In genomic region chr6:43608310-43608763, GRCh38 we compare ENCODE assay signal across 8 cellular contexts. TPM values are rescaled to one million over a fixed set of nuclear protein-coding genes. Genes with fewer than 3 reads are reported as not detected.
DNase-seq lines count a peak whose midpoint lies in the region; ATAC-seq and TF ChIP-seq lines count a peak whose summit lies in the region.

No MANE protein-coding gene starts in this region.

- no peak overlapping the region for H3K4me3 Mint-ChIP-seq in activated CD4-positive, alpha-beta T cell treated with anti-CD3 and anti-CD28 coated beads for 36 hours
- no peak overlapping the region for H3K4me3 Mint-ChIP-seq in dendritic cell treated with granulocyte-macrophage colony-stimulating factor and Interleukin-4, amounts not matched to agents 40 ng/mL and 50 ng/mL, for 4 days

- no peaks in the 10 kb centered on the region for H3K9me3 Mint-ChIP-seq in activated CD4-positive, alpha-beta T cell treated with anti-CD3 and anti-CD28 coated beads for 36 hours (ENCODE audit: low read depth)
- H3K9me3 Mint-ChIP-seq in dendritic cell treated with granulocyte-macrophage colony-stimulating factor and Interleukin-4, amounts not matched to agents 40 ng/mL and 50 ng/mL, for 4 days: no peaks in the 10 kb centered on the region

- peak; percentile 84 for DNase-seq in Ammon's horn (ENCODE audit: low spot score)
- DNase-seq in HAP-1 (ENCODE audit: low spot score in 2 of 2): peak; percentile 67 to 84
- peak; percentile 42 for DNase-seq in NCI-H510A (lab: John Stamatoyannopoulos, UW)
- DNase-seq in activated CD4-positive, alpha-beta T cell treated with anti-CD3 and anti-CD28 coated beads for 36 hours: peak; percentile 79
- DNase-seq in lower leg skin (ENCODE audit: low spot score in 2 of 2): peak; percentile 56 to 90
- peak; percentile 29 for DNase-seq in stimulated activated CD8-positive, alpha-beta memory T cell treated with anti-CD3 and anti-CD28 coated beads, Interleukin-15, amount 100 ng/mL, for 24 hours (ENCODE audit: low read depth)

- POLR2A ChIA-PET in activated CD4-positive, alpha-beta T cell treated with anti-CD3 and anti-CD28 coated beads for 36 hours (lab: Charles Lee): no interaction called here

- peaks cover 50% of the 10 kb centered on the region for H3K36me3 Mint-ChIP-seq in activated CD4-positive, alpha-beta T cell treated with anti-CD3 and anti-CD28 coated beads for 36 hours (ENCODE audit: low read depth)
- peaks cover 65% of the 10 kb centered on the region for H3K36me3 Mint-ChIP-seq in dendritic cell treated with granulocyte-macrophage colony-stimulating factor and Interleukin-4, amounts not matched to agents 40 ng/mL and 50 ng/mL, for 4 days (ENCODE audit: low read depth)

- H3K27ac Mint-ChIP-seq in activated CD4-positive, alpha-beta T cell treated with anti-CD3 and anti-CD28 coated beads for 36 hours: no peak overlapping the region
- H3K27ac Mint-ChIP-seq in dendritic cell treated with granulocyte-macrophage colony-stimulating factor and Interleukin-4, amounts not matched to agents 40 ng/mL and 50 ng/mL, for 4 days: peak overlapping the region; percentile 30

- H3K27me3 ChIP-seq in HAP-1 (ENCODE audit: low read depth): no peaks in the 10 kb centered on the region

- peaks cover 26% of the 10 kb centered on the region for H3K36me3 ChIP-seq in HAP-1 (replicated peaks)

- CTCF ChIA-PET in activated CD4-positive, alpha-beta T cell treated with anti-CD3 and anti-CD28 coated beads for 36 hours (lab: Charles Lee): interaction anchor here (0.5 to 4.0 kb wide), 21 partner anchors 11 to 1491 kb away, joined by 3 to 20 read pairs (median 4); partner anchors contain the start of gene CNPY3

- H3K4me1 ChIP-seq in HAP-1: no peaks in the 10 kb centered on the region

- ATAC-seq in activated CD4-positive, alpha-beta T cell treated with anti-CD3 and anti-CD28 coated beads for 36 hours: peak; percentile 66
- no peak for ATAC-seq in HG03432 (IDR thresholded peaks at IDR 0.05; ENCODE audit: unreplicated experiment)

- no peak overlapping the region for H3K4me3 ChIP-seq in HAP-1
- no peak overlapping the region for H3K4me3 ChIP-seq in lower leg skin (ENCODE audit: low read depth, poor library complexity, severe bottlenecking)

- no peaks in the 10 kb centered on the region for H3K27me3 Mint-ChIP-seq in activated CD4-positive, alpha-beta T cell treated with anti-CD3 and anti-CD28 coated beads for 36 hours
- H3K27me3 Mint-ChIP-seq in dendritic cell treated with granulocyte-macrophage colony-stimulating factor and Interleukin-4, amounts not matched to agents 40 ng/mL and 50 ng/mL, for 4 days: no peaks in the 10 kb centered on the region

- H3K9me3 ChIP-seq in HAP-1: no peaks in the 10 kb centered on the region

- peaks cover 2% of the 10 kb centered on the region for H3K4me1 Mint-ChIP-seq in activated CD4-positive, alpha-beta T cell treated with anti-CD3 and anti-CD28 coated beads for 36 hours
- H3K4me1 Mint-ChIP-seq in dendritic cell treated with granulocyte-macrophage colony-stimulating factor and Interleukin-4, amounts not matched to agents 40 ng/mL and 50 ng/mL, for 4 days (ENCODE audit: low read depth): peaks cover 16% of the 10 kb centered on the region

- in situ Hi-C loops in HAP-1 (cut with MboI; ENCODE audit: low sequenced_read_pairs): no loop called here

- no peak for TF ChIP-seq POLR2A in lower leg skin (IDR thresholded peaks at IDR 0.05)

- 1 to 3% methylated on average over 5 of the region's 5 CpGs for WGBS in lower leg skin, 2 donors

- TF ChIP-seq CTCF in lower leg skin (IDR thresholded peaks at IDR 0.05): peak in 1 of 3 donors; percentile 20

- intact Hi-C loops in activated CD4-positive, alpha-beta T cell treated with anti-CD3 and anti-CD28 coated beads for 36 hours (cut with DNase I, micrococcal nuclease): loop anchor here in 1 of 2 experiments (1.0 kb wide), 1 partner anchor 471 kb away; no protein-coding TSS in a partner anchor
- intact Hi-C loops in dendritic cell treated with granulocyte-macrophage colony-stimulating factor and Interleukin-4, amounts not matched to agents 40 ng/mL and 50 ng/mL, for 4 days (cut with micrococcal nuclease): loop anchor here (2.0 kb wide), 1 partner anchor 472 kb away; no protein-coding TSS in a partner anchor
- intact Hi-C loops in lower leg skin (cut with DNase I; ENCODE audit: low total_unique reads): no loop called here

RNA-seq across cellular contexts. Expression of gene GTPBP2, which starts 20.7 kb away (rescaled TPM):
- 10 to 100 TPM; 59.8 to 64.6 TPM for total RNA-seq in activated CD4-positive, alpha-beta T cell treated with anti-CD3 and anti-CD28 coated beads for 36 hours
- 10 to 100 TPM; 31.1 to 39.9 (median 36.0) TPM for total RNA-seq in lower leg skin

RNA-seq across cellular contexts. Expression of gene MAD2L1BP, which starts 27.3 kb away (rescaled TPM):
- 10 to 100 TPM; 35.1 to 35.3 TPM for total RNA-seq in activated CD4-positive, alpha-beta T cell treated with anti-CD3 and anti-CD28 coated beads for 36 hours
- 10 to 100 TPM; 20.8 to 31.1 (median 27.7) TPM for total RNA-seq in lower leg skin

RNA-seq across cellular contexts. Expression of gene POLH, which starts 32.4 kb away (rescaled TPM):
- total RNA-seq in activated CD4-positive, alpha-beta T cell treated with anti-CD3 and anti-CD28 coated beads for 36 hours: 10 to 100 TPM; 35.2 to 37.9 TPM
- total RNA-seq in lower leg skin: 10 to 100 TPM; 13.0 to 28.2 (median 15.7) TPM

RNA-seq across cellular contexts. Expression of gene XPO5, which starts 32.5 kb away (rescaled TPM):
- total RNA-seq in activated CD4-positive, alpha-beta T cell treated with anti-CD3 and anti-CD28 coated beads for 36 hours: 100 to 1,000 TPM; 108 to 109 TPM
- 10 to 100 TPM; 24.0 to 30.4 (median 27.3) TPM for total RNA-seq in lower leg skin

RNA-seq across cellular contexts. Expression of gene RSPH9, which starts 36.5 kb away (rescaled TPM):
- total RNA-seq in activated CD4-positive, alpha-beta T cell treated with anti-CD3 and anti-CD28 coated beads for 36 hours: not detected
- under 1 TPM in 2 of 4 donors, not detected in 2; 0.17 to 0.42 TPM for total RNA-seq in lower leg skin

Comparison
In these comparisons a context has a peak if more than half of its experiments do, and no peak if none do; other contexts are left out.
1. DNase-seq: peak in every context shown above with its lines; median percentile 84 in Ammon's horn; 79 in activated CD4-positive, alpha-beta T cell treated with anti-CD3 and anti-CD28 coated beads for 36 hours; 76 in HAP-1; 73 in lower leg skin; 42 in NCI-H510A; 29 in stimulated activated CD8-positive, alpha-beta memory T cell treated with anti-CD3 and anti-CD28 coated beads, Interleukin-15, amount 100 ng/mL, for 24 hours.